In the genomic region with DNA sequence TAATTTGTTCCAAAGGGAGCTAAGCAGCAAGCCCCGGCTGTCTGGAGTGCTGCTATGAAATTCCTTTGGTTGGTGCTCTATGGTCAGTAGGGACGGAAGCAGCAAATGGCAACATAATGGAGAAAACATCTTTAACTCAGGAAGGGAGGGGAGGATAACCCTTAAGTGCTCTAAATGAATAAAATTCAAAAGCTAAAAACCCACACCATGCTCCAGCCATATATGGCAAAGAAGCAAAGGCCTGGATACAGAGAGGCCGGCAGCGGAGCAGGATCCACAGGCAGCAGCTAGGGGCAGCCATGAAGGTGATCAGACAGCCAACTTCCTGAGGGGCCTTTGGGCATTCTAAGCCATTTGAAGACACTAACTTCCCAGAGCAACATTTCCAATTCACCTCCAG, we compare ENCODE assay signal across 1 cellular context.
A peak's percentile ranks its signal among the peaks of the same experiment; 100 is the strongest.
TF ChIP-seq lines count a peak whose summit lies in the region.

No MANE protein-coding gene starts in this region.

TF ChIP-seq in HepG2, 621 proteins besides CTCF, POLR2A, EP300 and RAD21:
- no peak for TF ChIP-seq ZNF207 (IDR thresholded peaks at IDR 0.05; ENCODE audit: borderline replicate concordance)
- TF ChIP-seq DMAP1 (CRISPR knock-in tag; IDR thresholded peaks at IDR 0.05): no peak
- TF ChIP-seq, protein P1, sequence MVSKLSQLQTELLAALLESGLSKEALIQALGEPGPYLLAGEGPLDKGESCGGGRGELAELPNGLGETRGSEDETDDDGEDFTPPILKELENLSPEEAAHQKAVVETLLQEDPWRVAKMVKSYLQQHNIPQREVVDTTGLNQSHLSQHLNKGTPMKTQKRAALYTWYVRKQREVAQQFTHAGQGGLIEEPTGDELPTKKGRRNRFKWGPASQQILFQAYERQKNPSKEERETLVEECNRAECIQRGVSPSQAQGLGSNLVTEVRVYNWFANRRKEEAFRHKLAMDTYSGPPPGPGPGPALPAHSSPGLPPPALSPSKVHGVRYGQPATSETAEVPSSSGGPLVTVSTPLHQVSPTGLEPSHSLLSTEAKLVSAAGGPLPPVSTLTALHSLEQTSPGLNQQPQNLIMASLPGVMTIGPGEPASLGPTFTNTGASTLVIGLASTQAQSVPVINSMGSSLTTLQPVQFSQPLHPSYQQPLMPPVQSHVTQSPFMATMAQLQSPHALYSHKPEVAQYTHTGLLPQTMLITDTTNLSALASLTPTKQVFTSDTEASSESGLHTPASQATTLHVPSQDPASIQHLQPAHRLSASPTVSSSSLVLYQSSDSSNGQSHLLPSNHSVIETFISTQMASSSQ (IDR thresholded peaks at IDR 0.05; ENCODE audit: low read depth): no peak
- TF ChIP-seq, protein P1 (CRISPR knock-in tag; IDR thresholded peaks at IDR 0.05; ENCODE audit: borderline replicate concordance): no peak
- 0 out of 2 replicates have a peak, but pooled peaks have one; percentile 21 for TF ChIP-seq SRF (IDR thresholded peaks at IDR 0.05; ENCODE audit: low read depth, low read length)
TF ChIP-seq in HepG2: peak in this region for 1.
